Comparison of ENCODE assay signal across 8 cellular contexts in the genomic region with DNA sequence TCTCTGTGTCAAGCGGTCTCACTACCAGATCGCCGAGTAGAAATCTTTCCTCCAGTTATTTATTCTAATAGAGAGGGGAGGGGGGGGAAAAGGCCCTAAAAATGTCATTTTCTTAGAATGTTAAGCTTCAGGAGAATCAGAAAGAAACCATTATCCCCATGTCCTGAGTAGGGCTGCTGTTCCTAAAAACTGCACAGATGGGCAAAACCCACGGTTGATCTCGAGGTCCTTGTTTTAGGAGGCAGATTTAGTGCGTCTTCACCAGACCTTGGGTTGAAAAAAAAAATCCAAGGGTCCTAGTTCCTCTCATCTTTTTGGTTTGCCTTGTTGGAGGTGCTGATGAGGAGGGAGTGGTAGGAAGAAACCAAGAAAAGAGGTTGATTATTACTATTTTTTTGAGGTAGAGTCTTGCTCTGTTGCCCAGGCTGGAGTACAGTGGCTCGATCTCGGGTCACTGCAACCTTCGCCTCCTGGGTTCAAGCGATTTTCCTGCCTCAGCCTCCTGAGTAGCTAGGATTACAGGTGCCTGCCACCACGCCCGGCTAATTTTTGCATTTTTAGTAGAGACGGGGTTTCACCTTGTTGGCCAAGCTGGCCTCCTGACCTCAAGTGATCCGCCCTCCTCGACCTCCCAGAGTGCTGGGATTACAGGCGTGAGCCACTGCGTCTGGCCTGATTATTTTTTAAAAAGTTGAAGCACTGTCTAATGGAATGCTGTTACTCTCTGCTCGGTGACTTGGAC. TPM values are rescaled to one million over a fixed set of nuclear protein-coding genes. Genes with fewer than 3 reads are reported as not detected.
DNase-seq lines count a peak whose midpoint lies in the region; ATAC-seq, FAIRE-seq and TF ChIP-seq lines count a peak whose summit lies in the region.

No MANE protein-coding gene starts in this region.

- H3K4me1 Mint-ChIP-seq in T-helper 17 cell = peaks cover 25% of the 10 kb centered on the region

- ATAC-seq in T-helper 17 cell (no peak), sciatic nerve (no peak), HG03280 (IDR thresholded peaks at IDR 0.05; ENCODE audit: unreplicated experiment) (no peak)

- peak overlapping the region; percentile 89 for H3K4me3 Mint-ChIP-seq in T-helper 17 cell

- peak; percentile 12 for FAIRE-seq in GM18507 (lab: Jason Lieb, UNC)

- H3K4me3 ChIP-seq in foreskin fibroblast (ENCODE audit: low read depth in 1 of 2, low read length in 2 of 2) = peak overlapping the region; percentile 77 to 78

- H3K36me3 Mint-ChIP-seq in T-helper 17 cell (ENCODE audit: low read depth) = peaks cover 2% of the 10 kb centered on the region

- H3K27ac Mint-ChIP-seq in T-helper 17 cell = peak overlapping the region; percentile 75

- no peaks in the 10 kb centered on the region for H3K9me3 ChIP-seq in T-helper 17 cell (ENCODE audit: control insufficient read depth, low read length, poor library complexity, severe bottlenecking)

- intact Hi-C loops in sciatic nerve (cut with DNase I) = no loop called here

- TF ChIP-seq CTCF in foreskin fibroblast (IDR thresholded peaks at IDR 0.05; ENCODE audit: low read depth, low read length) = no peak

- H3K27me3 Mint-ChIP-seq in T-helper 17 cell = no peaks in the 10 kb centered on the region

- DNase-seq in GM18507 (ENCODE audit: extremely low spot score, insufficient read length, low read depth) = no peak
- no peak for DNase-seq in T-helper 17 cell
- DNase-seq in foreskin fibroblast = peak in 1 of 2 donors; percentile 19
- DNase-seq in sciatic nerve (ENCODE audit: low spot score) = peak; percentile 35
- DNase-seq in NK-92 (lab: John Stamatoyannopoulos, UW; ENCODE audit: unreplicated experiment) = no peak
- no peak for DNase-seq in SW480 (ENCODE audit: low spot score)
- DNase-seq in NCI-H748 treated with DMSO at 0.1 percent for 48 hours (lab: John Stamatoyannopoulos, UW) = no peak

RNA-seq across cellular contexts. Expression of gene CBFB, which starts 1.4 kb away (rescaled TPM):
- total RNA-seq in T-helper 17 cell (10 to 100 TPM; 78.5 to 85.4 TPM), sciatic nerve (60.3 TPM)

RNA-seq across cellular contexts. Expression of gene CES4A, which starts 42.0 kb away (rescaled TPM):
- total RNA-seq in T-helper 17 cell (10 to 100 TPM; 17.8 to 20.0 TPM), sciatic nerve (13.2 TPM)
